28 cellular contexts compared by ENCODE assay signal in the genomic region with DNA sequence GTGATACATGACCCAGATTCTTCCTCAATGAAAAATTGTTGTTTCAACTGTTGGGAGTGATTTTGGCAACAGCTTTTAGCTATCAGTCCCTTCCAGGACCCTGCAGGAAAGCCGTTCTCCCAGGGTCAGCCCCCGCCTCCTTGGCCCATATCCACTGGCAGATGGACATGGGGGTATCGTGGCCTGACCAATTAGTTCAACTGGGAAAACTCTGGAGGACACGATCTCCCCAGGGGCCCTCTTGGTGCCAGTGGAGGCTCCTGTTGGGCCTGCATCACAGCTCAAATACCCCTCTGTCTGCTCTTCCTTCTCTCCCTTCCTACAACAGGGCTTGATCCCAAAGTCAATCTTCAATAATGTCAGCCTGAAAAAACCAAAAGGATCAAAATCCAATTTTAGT.
"Had no signal": no experiment of that assay in that cellular context is flagged by ENCODE, and none has a peak within 500 bp of the region (broad histone marks: within the 10 kb centered on the region; RNA-seq: fewer than 3 reads in every experiment).

No MANE protein-coding gene starts in this region.

- H3K27ac Mint-ChIP-seq: stimulated activated effector memory CD8-positive, alpha-beta T cell treated with anti-CD3 and anti-CD28 coated beads, Interleukin-12 subunit alpha, Interleukin-12 subunit beta, amount 100 ng/mL, for 72 hours; stimulated activated memory B cell treated with anti-CD40 and anti-IgM and Interleukin-4, amounts not matched to agents 10 μg/mL and 1 μg/mL and 100 μg/mL, for 72 hours; stimulated activated naive B cell treated with anti-CD40 and anti-IgM and Interleukin-4, amounts not matched to agents 10 μg/mL and 1 μg/mL and 100 μg/mL, for 72 hours; stimulated activated naive CD8-positive, alpha-beta T cell treated with anti-CD3 and anti-CD28 coated beads, Interleukin-15, amount 100 ng/mL, for 72 hours; stimulated activated naive CD8-positive, alpha-beta T cell treated with anti-CD3 and anti-CD28 coated beads, Interleukin-15, Interleukin-2, amounts not matched to agents 100 ng/mL and 50 ng/mL, for 24 hours; type B pancreatic cell had no signal

- H3K4me1 Mint-ChIP-seq: stimulated activated effector memory CD8-positive, alpha-beta T cell treated with anti-CD3 and anti-CD28 coated beads, Interleukin-12 subunit alpha, Interleukin-12 subunit beta, amount 100 ng/mL, for 72 hours; stimulated activated memory B cell treated with anti-CD40 and anti-IgM and Interleukin-4, amounts not matched to agents 10 μg/mL and 1 μg/mL and 100 μg/mL, for 72 hours; stimulated activated naive B cell treated with anti-CD40 and anti-IgM and Interleukin-4, amounts not matched to agents 10 μg/mL and 1 μg/mL and 100 μg/mL, for 72 hours; stimulated activated naive CD8-positive, alpha-beta T cell treated with anti-CD3 and anti-CD28 coated beads, Interleukin-15, amount 100 ng/mL, for 72 hours had no signal

- ATAC-seq: stimulated activated naive B cell treated with anti-CD40 and anti-IgM and Interleukin-4, amounts not matched to agents 10 μg/mL and 1 μg/mL and 100 μg/mL, for 72 hours; stimulated activated naive CD8-positive, alpha-beta T cell treated with anti-CD3 and anti-CD28 coated beads, Interleukin-15, amount 100 ng/mL, for 72 hours; stimulated activated naive CD8-positive, alpha-beta T cell treated with anti-CD3 and anti-CD28 coated beads, Interleukin-15, Interleukin-2, amounts not matched to agents 100 U/mL and 50 U/mL, for 24 hours had no signal

- H3K36me3 Mint-ChIP-seq: stimulated activated effector memory CD8-positive, alpha-beta T cell treated with anti-CD3 and anti-CD28 coated beads, Interleukin-12 subunit alpha, Interleukin-12 subunit beta, amount 100 ng/mL, for 72 hours; stimulated activated memory B cell treated with anti-CD40 and anti-IgM and Interleukin-4, amounts not matched to agents 10 μg/mL and 1 μg/mL and 100 μg/mL, for 72 hours; stimulated activated naive B cell treated with anti-CD40 and anti-IgM and Interleukin-4, amounts not matched to agents 10 μg/mL and 1 μg/mL and 100 μg/mL, for 72 hours; type B pancreatic cell had no signal

- H3K9me3 ChIP-seq: stomach, suprapubic skin, testis, thoracic aorta, thyroid gland, tibial artery, tibial nerve, transverse colon, upper lobe of left lung, upper lobe of right lung, uterus, vagina had no signal

- H3K9me3 Mint-ChIP-seq: stimulated activated effector memory CD8-positive, alpha-beta T cell treated with anti-CD3 and anti-CD28 coated beads, Interleukin-12 subunit alpha, Interleukin-12 subunit beta, amount 100 ng/mL, for 72 hours; stimulated activated memory B cell treated with anti-CD40 and anti-IgM and Interleukin-4, amounts not matched to agents 10 μg/mL and 1 μg/mL and 100 μg/mL, for 72 hours; stimulated activated naive B cell treated with anti-CD40 and anti-IgM and Interleukin-4, amounts not matched to agents 10 μg/mL and 1 μg/mL and 100 μg/mL, for 72 hours; stimulated activated naive CD8-positive, alpha-beta T cell treated with anti-CD3 and anti-CD28 coated beads, Interleukin-15, amount 100 ng/mL, for 72 hours; stimulated activated naive CD8-positive, alpha-beta T cell treated with anti-CD3 and anti-CD28 coated beads, Interleukin-15, Interleukin-2, amounts not matched to agents 100 ng/mL and 50 ng/mL, for 24 hours; type B pancreatic cell had no signal

- H3K27me3 ChIP-seq: testis, thyroid gland, upper lobe of left lung, uterus, vagina had no signal

- H3K36me3 ChIP-seq: stomach, suprapubic skin, thoracic aorta, thyroid gland, tibial artery, tibial nerve, transverse colon, upper lobe of left lung, upper lobe of right lung, uterus, vagina had no signal

- H3K4me3 ChIP-seq: stomach, suprapubic skin, testis, thoracic aorta, thyroid gland, tibial artery, tibial nerve, transverse colon, upper lobe of left lung, upper lobe of right lung, uterus, vagina had no signal

- H3K4me1 ChIP-seq: stomach, suprapubic skin, testis, tibial artery, tibial nerve, transverse colon, upper lobe of left lung, upper lobe of right lung, uterus, vagina had no signal

- H3K27ac ChIP-seq: stomach, suprapubic skin, testis, thoracic aorta, thyroid gland, tibial artery, tibial nerve, transverse colon, upper lobe of left lung, upper lobe of right lung, uterus, vagina had no signal

- DNase-seq: stimulated activated CD4-positive, alpha-beta T cell treated with anti-CD3 and anti-CD28 coated beads, Interleukin-2, amount 100 ng/mL, for 48 hours; stimulated activated CD4-positive, alpha-beta T cell treated with anti-CD3 and anti-CD28 coated beads, Interleukin-4, amount 100 ng/mL, for 1 hour; stimulated activated CD4-positive, alpha-beta T cell treated with anti-CD3 and anti-CD28 coated beads, Interleukin-4, amount 100 ng/mL, for 24 hours; stimulated activated CD4-positive, alpha-beta T cell treated with anti-CD3 and anti-CD28 coated beads, Interleukin-4, amount 100 ng/mL, for 4 hours; stimulated activated CD8-positive, alpha-beta memory T cell treated with anti-CD3 and anti-CD28 coated beads, Interleukin-4, amount 100 ng/mL, for 48 hours; stimulated activated naive B cell treated with anti-CD40 and anti-IgM and Interleukin-4, amounts not matched to agents 10 μg/mL and 1 μg/mL and 100 μg/mL, for 72 hours; stimulated activated naive CD4-positive, alpha-beta T cell; stimulated activated naive CD4-positive, alpha-beta T cell treated with Interleukin-2 at 50 U/mL for 16 hours; stimulated activated naive CD8-positive, alpha-beta T cell treated with anti-CD3 and anti-CD28 coated beads, Interleukin-15, amount 100 ng/mL, for 72 hours; stimulated activated naive CD8-positive, alpha-beta T cell treated with anti-CD3 and anti-CD28 coated beads, Interleukin-15, Interleukin-2, amounts not matched to agents 100 U/mL and 50 U/mL, for 24 hours; stomach; substantia nigra; testis; thyroid gland; tibial artery; transverse colon; trophoblast cell; upper lobe of left lung; upper lobe of right lung; uterus had no signal

- H3K4me3 Mint-ChIP-seq: stimulated activated effector memory CD8-positive, alpha-beta T cell treated with anti-CD3 and anti-CD28 coated beads, Interleukin-12 subunit alpha, Interleukin-12 subunit beta, amount 100 ng/mL, for 72 hours; stimulated activated memory B cell treated with anti-CD40 and anti-IgM and Interleukin-4, amounts not matched to agents 10 μg/mL and 1 μg/mL and 100 μg/mL, for 72 hours; stimulated activated naive B cell treated with anti-CD40 and anti-IgM and Interleukin-4, amounts not matched to agents 10 μg/mL and 1 μg/mL and 100 μg/mL, for 72 hours; stimulated activated naive CD8-positive, alpha-beta T cell treated with anti-CD3 and anti-CD28 coated beads, Interleukin-15, amount 100 ng/mL, for 72 hours; stimulated activated naive CD8-positive, alpha-beta T cell treated with anti-CD3 and anti-CD28 coated beads, Interleukin-15, Interleukin-2, amounts not matched to agents 100 ng/mL and 50 ng/mL, for 24 hours; type B pancreatic cell had no signal
